In the genomic region with DNA sequence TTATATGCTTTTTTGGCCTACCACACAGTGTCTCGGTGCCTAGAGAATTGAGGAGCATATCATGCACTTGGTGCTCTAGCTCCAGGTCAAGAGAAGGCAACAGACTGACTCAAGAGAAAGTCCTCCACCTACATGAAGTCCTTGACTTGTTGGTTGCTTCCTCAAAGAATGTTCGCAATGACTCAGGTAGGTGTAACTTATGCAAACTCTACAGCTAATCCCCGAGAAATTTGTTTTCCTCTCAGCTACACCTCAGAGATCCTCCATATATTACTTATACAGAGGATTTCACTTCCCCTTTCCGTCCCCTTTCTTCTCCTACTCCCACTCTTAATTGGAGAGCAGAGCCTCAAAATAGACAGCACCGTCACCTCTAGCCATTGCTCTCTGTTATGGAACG, we compare ENCODE assay signal across 1 cellular context.
A peak's percentile ranks its signal among the peaks of the same experiment; 100 is the strongest.
TF ChIP-seq lines count a peak whose summit lies in the region.

No MANE protein-coding gene starts in this region.

TF ChIP-seq in GM12878, 131 proteins besides CTCF, POLR2A, EP300 and RAD21 (continued from another document):
- TF ChIP-seq, protein P1, sequence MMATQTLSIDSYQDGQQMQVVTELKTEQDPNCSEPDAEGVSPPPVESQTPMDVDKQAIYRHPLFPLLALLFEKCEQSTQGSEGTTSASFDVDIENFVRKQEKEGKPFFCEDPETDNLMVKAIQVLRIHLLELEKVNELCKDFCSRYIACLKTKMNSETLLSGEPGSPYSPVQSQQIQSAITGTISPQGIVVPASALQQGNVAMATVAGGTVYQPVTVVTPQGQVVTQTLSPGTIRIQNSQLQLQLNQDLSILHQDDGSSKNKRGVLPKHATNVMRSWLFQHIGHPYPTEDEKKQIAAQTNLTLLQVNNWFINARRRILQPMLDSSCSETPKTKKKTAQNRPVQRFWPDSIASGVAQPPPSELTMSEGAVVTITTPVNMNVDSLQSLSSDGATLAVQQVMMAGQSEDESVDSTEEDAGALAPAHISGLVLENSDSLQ (IDR thresholded peaks at IDR 0.05) = no peak
- TF ChIP-seq ATF7 (IDR thresholded peaks at IDR 0.05; ENCODE audit: low read depth) (peak; percentile 83), CEBPB (IDR thresholded peaks at IDR 0.05; ENCODE audit: borderline replicate concordance in 1 of 2, low read depth in 2 of 2, low read length in 2 of 2) (no peak), TCF12 (IDR thresholded peaks at IDR 0.05; ENCODE audit: low read depth, low read length) (no peak), RUNX3 (IDR thresholded peaks at IDR 0.05; ENCODE audit: low read length) (peak; percentile 51; the same call in 1 of the 2 replicates), SREBF2 (IDR thresholded peaks at IDR 0.05; ENCODE audit: low read length) (no peak), TBL1XR1 (IDR thresholded peaks at IDR 0.05; ENCODE audit: low read depth, low read length) (no peak), NFXL1 (IDR thresholded peaks at IDR 0.05; ENCODE audit: borderline replicate concordance) (no peak), ESRRA (IDR thresholded peaks at IDR 0.05; ENCODE audit: low read length) (no peak), ZZZ3 (IDR thresholded peaks at IDR 0.05; ENCODE audit: control insufficient read depth, insufficient read length, low read depth) (no peak), POU2F2 (IDR thresholded peaks at IDR 0.05; ENCODE audit: borderline replicate concordance, low read depth, low read length) (peak; percentile 69; the same call in 2 of the 3 replicates), ZNF622 (IDR thresholded peaks at IDR 0.05) (no peak)
- TF ChIP-seq, protein P2, sequence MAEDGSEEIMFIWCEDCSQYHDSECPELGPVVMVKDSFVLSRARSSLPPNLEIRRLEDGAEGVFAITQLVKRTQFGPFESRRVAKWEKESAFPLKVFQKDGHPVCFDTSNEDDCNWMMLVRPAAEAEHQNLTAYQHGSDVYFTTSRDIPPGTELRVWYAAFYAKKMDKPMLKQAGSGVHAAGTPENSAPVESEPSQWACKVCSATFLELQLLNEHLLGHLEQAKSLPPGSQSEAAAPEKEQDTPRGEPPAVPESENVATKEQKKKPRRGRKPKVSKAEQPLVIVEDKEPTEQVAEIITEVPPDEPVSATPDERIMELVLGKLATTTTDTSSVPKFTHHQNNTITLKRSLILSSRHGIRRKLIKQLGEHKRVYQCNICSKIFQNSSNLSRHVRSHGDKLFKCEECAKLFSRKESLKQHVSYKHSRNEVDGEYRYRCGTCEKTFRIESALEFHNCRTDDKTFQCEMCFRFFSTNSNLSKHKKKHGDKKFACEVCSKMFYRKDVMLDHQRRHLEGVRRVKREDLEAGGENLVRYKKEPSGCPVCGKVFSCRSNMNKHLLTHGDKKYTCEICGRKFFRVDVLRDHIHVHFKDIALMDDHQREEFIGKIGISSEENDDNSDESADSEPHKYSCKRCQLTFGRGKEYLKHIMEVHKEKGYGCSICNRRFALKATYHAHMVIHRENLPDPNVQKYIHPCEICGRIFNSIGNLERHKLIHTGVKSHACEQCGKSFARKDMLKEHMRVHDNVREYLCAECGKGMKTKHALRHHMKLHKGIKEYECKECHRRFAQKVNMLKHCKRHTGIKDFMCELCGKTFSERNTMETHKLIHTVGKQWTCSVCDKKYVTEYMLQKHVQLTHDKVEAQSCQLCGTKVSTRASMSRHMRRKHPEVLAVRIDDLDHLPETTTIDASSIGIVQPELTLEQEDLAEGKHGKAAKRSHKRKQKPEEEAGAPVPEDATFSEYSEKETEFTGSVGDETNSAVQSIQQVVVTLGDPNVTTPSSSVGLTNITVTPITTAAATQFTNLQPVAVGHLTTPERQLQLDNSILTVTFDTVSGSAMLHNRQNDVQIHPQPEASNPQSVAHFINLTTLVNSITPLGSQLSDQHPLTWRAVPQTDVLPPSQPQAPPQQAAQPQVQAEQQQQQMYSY (CRISPR knock-in tag; IDR thresholded peaks at IDR 0.05) = no peak
